30 cellular contexts compared by ENCODE assay signal in genomic region chr20:944148-944547, GRCh38. TPM values are rescaled to one million over a fixed set of nuclear protein-coding genes. Genes with fewer than 3 reads are reported as not detected.
DNase-seq lines count a peak whose midpoint lies in the region; ATAC-seq and TF ChIP-seq lines count a peak whose summit lies in the region.
"Had no signal": no experiment of that assay in that cellular context is flagged by ENCODE, and none has a peak within 500 bp of the region (broad histone marks: within the 10 kb centered on the region; RNA-seq: fewer than 3 reads in every experiment).

No MANE protein-coding gene starts in this region.

- peak overlapping the region; percentile 59; the same call in 1 of the 2 replicates for H3K27ac ChIP-seq in HUES64 (ENCODE audit: low read depth, low read length)
- H3K27ac ChIP-seq in endodermal cell (ENCODE audit: low read depth, low read length), result no peak overlapping the region
- H3K27ac ChIP-seq: PC-9, SJSA1 had no signal

- H3K27me3 Mint-ChIP-seq in endodermal cell (ENCODE audit: insufficient read depth), result peaks cover 35% of the 10 kb centered on the region

- H3K4me3 ChIP-seq in HUES64 (ENCODE audit: low read length) (peak overlapping the region; percentile 13), endodermal cell (ENCODE audit: low read length) (peak overlapping the region; percentile 12)
- H3K4me3 ChIP-seq: GM12878, MG63, PC-9, SJSA1 had no signal

- H3K36me3 Mint-ChIP-seq in endodermal cell (ENCODE audit: low read depth), result peaks cover 4% of the 10 kb centered on the region
- H3K36me3 Mint-ChIP-seq: CD14-positive monocyte; CD8-positive, alpha-beta memory T cell had no signal

- H3K27ac Mint-ChIP-seq in endodermal cell, result peak overlapping the region; percentile 92
- H3K27ac Mint-ChIP-seq: CD14-positive monocyte had no signal

- H3K27me3 ChIP-seq in HUES64 (ENCODE audit: insufficient read depth, low read length), result no peaks in the 10 kb centered on the region
- no peaks in the 10 kb centered on the region for H3K27me3 ChIP-seq in endodermal cell (ENCODE audit: control insufficient read depth, insufficient read depth, low read length, poor library complexity, severe bottlenecking)
- H3K27me3 ChIP-seq: BE2C, MG63 had no signal

- H3K36me3 ChIP-seq in HUES64 (ENCODE audit: insufficient read depth, low read length) (no peaks in the 10 kb centered on the region), endodermal cell (ENCODE audit: control insufficient read depth, insufficient read depth, low read length) (no peaks in the 10 kb centered on the region)
- H3K36me3 ChIP-seq: BE2C, MG63, SJSA1 had no signal

- peak overlapping the region; percentile 35 for H3K4me3 Mint-ChIP-seq in endodermal cell
- H3K4me3 Mint-ChIP-seq: CD8-positive, alpha-beta memory T cell had no signal

- 76% methylated on average over 9 of the region's 9 CpGs for WGBS in HUES64
- 83 to 89% methylated on average over 5 to 9 of the region's 9 CpGs for WGBS in endodermal cell (ENCODE audit: insufficient coverage in 1 of 2, insufficient read length in 1 of 2), 2 experiments

- ATAC-seq in HG03196 (IDR thresholded peaks at IDR 0.05; ENCODE audit: unreplicated experiment), result no peak
- ATAC-seq: GM12878 had no signal

- peaks cover 11% of the 10 kb centered on the region for H3K9me3 Mint-ChIP-seq in endodermal cell
- H3K9me3 Mint-ChIP-seq: CD8-positive, alpha-beta memory T cell had no signal

- no peak for TF ChIP-seq CTCF in endodermal cell (conservative IDR thresholded peaks at IDR 0.05)

- peak; percentile 49 for DNase-seq in endodermal cell
- peak; percentile 43 for DNase-seq in mesenteric fat pad (ENCODE audit: low spot score)
- DNase-seq in cerebellar nuclear complex (lab: John Stamatoyannopoulos, UW), result no peak
- DNase-seq in superior temporal gyrus (ENCODE audit: extremely low spot score), result no peak
- DNase-seq in AML-193 (lab: John Stamatoyannopoulos, UW), result no peak
- DNase-seq: BE2C; CD8-positive, alpha-beta memory T cell; DMS 273 treated with DMSO at 0.1 percent for 48 hours; DMS79; EL; GDM1; IMR-90; KG1; MG63; NCI-H1105 treated with DMSO at 0.1 percent for 48 hours; NCI-H146; NCI-H1930; NCI-H2107; NCI-H446; NCI-H524 treated with DMSO at 0.1 percent for 48 hours; NCI-H774; NK-92 treated with Interleukin-12 subunit alpha and Interleukin-12 subunit beta, amount 100 ng/mL, for 24 hours; PC-9; Right ventricle myocardium superior had no signal

- peaks cover 19% of the 10 kb centered on the region for H3K4me1 ChIP-seq in HUES64 (ENCODE audit: insufficient read depth, low read length)
- peaks cover 13% of the 10 kb centered on the region for H3K4me1 ChIP-seq in endodermal cell (ENCODE audit: control insufficient read depth, insufficient read depth, low read length)
- H3K4me1 ChIP-seq: BE2C, SJSA1 had no signal

- no peak overlapping the region for H3K9ac ChIP-seq in HUES64 (ENCODE audit: low read depth, low read length)
- no peak overlapping the region for H3K9ac ChIP-seq in endodermal cell (ENCODE audit: extremely low read depth, low read length, poor library complexity, severe bottlenecking)

- H3K4me1 Mint-ChIP-seq in endodermal cell, result peaks cover 24% of the 10 kb centered on the region
- H3K4me1 Mint-ChIP-seq: CD14-positive monocyte; CD8-positive, alpha-beta memory T cell had no signal

- no peaks in the 10 kb centered on the region for H3K9me3 ChIP-seq in HUES64 (ENCODE audit: insufficient read depth, low read depth, low read length)
- no peaks in the 10 kb centered on the region for H3K9me3 ChIP-seq in endodermal cell (ENCODE audit: control insufficient read depth, low read length)
- H3K9me3 ChIP-seq: BE2C, MG63, SJSA1 had no signal

RNA-seq across cellular contexts. Expression of gene ANGPT4, which starts 28.0 kb away (rescaled TPM):
- 0.10 TPM for polyA plus RNA-seq in HUES64 (2013, experiment 1 of 2)
- polyA plus RNA-seq in HUES64 (2013, experiment 2 of 2), result 0.19 TPM
- under 1 TPM; 0.31 to 0.51 TPM for total RNA-seq in endodermal cell
- polyA plus RNA-seq in endodermal cell (2013, experiment 1 of 2), result 0.18 TPM
- polyA plus RNA-seq in endodermal cell (2013, experiment 2 of 2), result 0.21 TPM
- total RNA-seq in mesenteric fat pad, result 0.42 TPM
- total RNA-seq: CD8-positive, alpha-beta memory T cell; GM12878; IMR-90; PC-9; Right ventricle myocardium superior; RPMI7951; SJSA1 had no signal
- polyA plus RNA-seq: CD8-positive, alpha-beta memory T cell; IMR-90 had no signal

RNA-seq across cellular contexts. Expression of gene RSPO4, which starts 58.0 kb away (rescaled TPM):
- 3.7 TPM for polyA plus RNA-seq in HUES64 (2013, experiment 1 of 2)
- 3.9 TPM for polyA plus RNA-seq in HUES64 (2013, experiment 2 of 2)
- total RNA-seq in endodermal cell (1 to 10 TPM; 3.8 to 7.6 TPM), mesenteric fat pad (not detected)
- 2.0 TPM for polyA plus RNA-seq in endodermal cell (2013, experiment 1 of 2)
- polyA plus RNA-seq in endodermal cell (2013, experiment 2 of 2), result 1.8 TPM
- total RNA-seq: CD8-positive, alpha-beta memory T cell; GM12878; IMR-90; PC-9; Right ventricle myocardium superior; RPMI7951; SJSA1 had no signal
- polyA plus RNA-seq: CD14-positive monocyte; CD8-positive, alpha-beta memory T cell; IMR-90 had no signal

Comparison
In these comparisons a context has a peak if more than half of its experiments do, and no peak if none do; other contexts are left out.
1. DNase-seq: peak in endodermal cell (single experiment) and mesenteric fat pad (single experiment); none in cerebellar nuclear complex (0 of 2), superior temporal gyrus (single experiment) and AML-193 (0 of 2).